Comparison of ENCODE assay signal across 13 cellular contexts in the genomic region with DNA sequence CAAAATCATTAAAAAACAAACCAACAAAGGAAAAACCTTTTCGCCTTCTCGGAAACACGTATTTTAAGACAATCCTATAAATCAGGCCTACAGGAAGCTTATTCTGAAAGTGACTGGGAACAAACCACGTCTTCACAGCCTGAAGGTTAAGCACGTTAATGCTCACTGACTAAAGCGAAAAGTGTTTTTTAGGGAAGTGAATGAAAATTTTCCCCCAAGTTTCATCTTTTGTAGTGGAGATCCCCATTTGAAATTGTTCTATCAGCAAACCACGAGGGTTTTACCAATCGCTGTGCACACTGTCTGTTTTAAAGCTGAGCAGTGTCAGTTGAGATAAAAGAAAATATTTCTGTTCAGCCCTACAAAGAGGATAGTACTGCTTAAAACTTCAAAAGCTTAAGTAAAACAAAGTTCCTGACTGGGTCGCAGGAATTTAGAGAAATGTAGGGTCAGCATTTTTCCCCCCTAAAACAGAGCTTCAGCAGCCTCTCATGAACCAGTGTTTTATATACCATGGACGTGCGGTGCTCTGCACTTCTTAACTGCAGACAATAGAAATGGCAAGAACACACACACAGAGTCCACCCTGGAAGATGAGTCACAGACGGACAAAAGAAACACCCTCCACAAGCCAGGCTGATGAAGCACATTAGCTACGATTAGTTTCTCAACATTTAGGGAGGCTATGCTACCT. TPM values are rescaled to one million over a fixed set of nuclear protein-coding genes. Genes with fewer than 3 reads are reported as not detected.
DNase-seq lines count a peak whose midpoint lies in the region; ATAC-seq, FAIRE-seq and TF ChIP-seq lines count a peak whose summit lies in the region.
"Had no signal": no experiment of that assay in that cellular context is flagged by ENCODE, and none has a peak within 500 bp of the region (broad histone marks: within the 10 kb centered on the region; RNA-seq: fewer than 3 reads in every experiment).

No MANE protein-coding gene starts in this region.

- no peak overlapping the region for H2AFZ ChIP-seq in mesenchymal stem cell (ENCODE audit: low read depth, low read length)

- no peak overlapping the region for H2BK12ac ChIP-seq in mesenchymal stem cell (ENCODE audit: low read length in 2 of 2)

- POLR2A ChIA-PET in A549 (lab: Yijun Ruan, JAX) = no interaction called here

- no peak overlapping the region for H2AK5ac ChIP-seq in mesenchymal stem cell (ENCODE audit: low read length, severe bottlenecking)

- FAIRE-seq in A549 (lab: Jason Lieb, UNC) = no peak

- H3K79me1 ChIP-seq in mesenchymal stem cell (replicated peaks; ENCODE audit: low read length, poor library complexity, severe bottlenecking) = no peaks in the 10 kb centered on the region

- TF ChIP-seq EP300 in A549 (IDR thresholded peaks at IDR 0.05) = no peak

- H3K14ac ChIP-seq in mesenchymal stem cell (ENCODE audit: low read length in 2 of 2) = no peak overlapping the region

- H4K91ac ChIP-seq in mesenchymal stem cell (ENCODE audit: low read length) = no peak overlapping the region

- H3K23ac ChIP-seq in mesenchymal stem cell (ENCODE audit: low read length in 2 of 2) = no peak overlapping the region

- H3K4me1 ChIP-seq in A549 (peaks cover 62% of the 10 kb centered on the region), mesenchymal stem cell (ENCODE audit: control insufficient read depth, insufficient read depth, low read depth, low read length) (peaks cover 6% of the 10 kb centered on the region), right atrium auricular region (peaks cover 0 to under 1% of the 10 kb centered on the region in 2 donors)

- H2BK120ac ChIP-seq in mesenchymal stem cell (ENCODE audit: low read depth, low read length) = no peak overlapping the region

- ATAC-seq in A549 = peak; percentile 62 to 85; a peak in 5 of 6 replicates

- H3K18ac ChIP-seq in mesenchymal stem cell (ENCODE audit: low read depth in 1 of 2, low read length in 2 of 2) = no peak overlapping the region

- H2BK5ac ChIP-seq in mesenchymal stem cell (ENCODE audit: low read depth, low read length, poor library complexity, severe bottlenecking) = no peak overlapping the region

- TF ChIP-seq RAD21 in A549 (conservative IDR thresholded peaks at IDR 0.05 in 1 of 2, IDR thresholded peaks at IDR 0.05 in 1 of 2) = no peak

- H3K27ac ChIP-seq in A549 (peak overlapping the region; percentile 13 to 61; a peak in 3 of 6 replicates), mesenchymal stem cell (ENCODE audit: low read length, poor library complexity, severe bottlenecking) (no peak overlapping the region), right atrium auricular region (no peak overlapping the region)

- peak overlapping the region; percentile 45 for H3K9ac ChIP-seq in mesenchymal stem cell (ENCODE audit: low read length)

- H3K4me3 ChIP-seq in A549 = no peak overlapping the region
- H3K4me3 ChIP-seq in MG63 = no peak overlapping the region
- no peak overlapping the region for H3K4me3 ChIP-seq in mesenchymal stem cell (ENCODE audit: insufficient read depth in 1 of 2, low read depth in 1 of 2, low read length in 2 of 2)
- no peak overlapping the region for H3K4me3 ChIP-seq in right atrium auricular region
- H3K4me3 ChIP-seq: right lobe of liver had no signal

- peak overlapping the region; percentile 66 for H3K4me2 ChIP-seq in A549
- no peak overlapping the region for H3K4me2 ChIP-seq in mesenchymal stem cell (ENCODE audit: low read length, poor library complexity, severe bottlenecking)

- CTCF ChIA-PET in A549 (lab: Yijun Ruan, JAX) = interaction anchor here (1.0 to 2.0 kb wide), 5 partner anchors 9 to 320 kb away, joined by 3 to 10 read pairs (median 3); no protein-coding TSS in a partner anchor

- no peak overlapping the region for H2BK15ac ChIP-seq in mesenchymal stem cell (ENCODE audit: low read depth, poor library complexity, severe bottlenecking)

- WGBS in A549 (ENCODE audit: missing lambda C conversion rate) = 55% methylated on average over 13 of the region's 13 CpGs
- WGBS in mesenchymal stem cell = 20% methylated on average over 11 of the region's 13 CpGs

- no peak for TF ChIP-seq POLR2A in A549 (IDR thresholded peaks at IDR 0.05; ENCODE audit: low read length)

- H3K27me3 ChIP-seq in MG63 = no peaks in the 10 kb centered on the region
- peaks cover 0 to 16% of the 10 kb centered on the region in 2 experiments for H3K27me3 ChIP-seq in mesenchymal stem cell (ENCODE audit: control insufficient read depth in 1 of 2, insufficient read depth in 1 of 2, low read length in 2 of 2)
- H3K27me3 ChIP-seq in right atrium auricular region = no peaks in the 10 kb centered on the region
- H3K27me3 ChIP-seq: right lobe of liver had no signal

- H3K4ac ChIP-seq in mesenchymal stem cell (ENCODE audit: low read depth in 1 of 2, low read length in 2 of 2) = no peak overlapping the region

- H3K36me3 ChIP-seq in MG63 (no peaks in the 10 kb centered on the region), mesenchymal stem cell (ENCODE audit: control insufficient read depth in 1 of 2, insufficient read depth in 2 of 2, low read depth in 1 of 2, low read length in 2 of 2) (no peaks in the 10 kb centered on the region), right atrium auricular region (no peaks in the 10 kb centered on the region)
- H3K36me3 ChIP-seq: right lobe of liver had no signal

- H4K8ac ChIP-seq in mesenchymal stem cell (ENCODE audit: low read length) = no peak overlapping the region

- H3K9me3 ChIP-seq in A549 (no peaks in the 10 kb centered on the region), MG63 (no peaks in the 10 kb centered on the region), mesenchymal stem cell (ENCODE audit: control insufficient read depth, low read length) (no peaks in the 10 kb centered on the region), right atrium auricular region (no peaks in the 10 kb centered on the region)
- H3K9me3 ChIP-seq: right lobe of liver had no signal

- DNase-seq in A549 (ENCODE audit: low read depth in 1 of 2, low spot score in 1 of 2) (peak in 1 of 2 experiments; percentile 38), MG63 (peak; percentile 52), dedifferentiated amniotic fluid mesenchymal stem cell (ENCODE audit: extremely low spot score) (peak; percentile 25), mesenchymal stem cell (peak; percentile 56), kidney glomerular epithelial cell (lab: John Stamatoyannopoulos, UW) (no peak), NCI-H2029 (lab: John Stamatoyannopoulos, UW) (no peak), right atrium auricular region (ENCODE audit: low spot score) (no peak), NCI-H2081 (lab: John Stamatoyannopoulos, UW) (no peak)
- DNase-seq: activated gamma-delta T cell treated with Interleukin-2 at 50 U/mL for 16 hours, left cardiac atrium, NCI-H1694 treated with DMSO at 0.1 percent for 48 hours, right lobe of liver, RPMI8226 had no signal

- TF ChIP-seq CTCF in A549 (IDR thresholded peaks at IDR 0.05) (no peak), right atrium auricular region (IDR thresholded peaks at IDR 0.05) (no peak)

TF ChIP-seq in A549, 52 proteins besides CTCF, POLR2A, EP300 and RAD21:
- TF ChIP-seq, protein P1, sequence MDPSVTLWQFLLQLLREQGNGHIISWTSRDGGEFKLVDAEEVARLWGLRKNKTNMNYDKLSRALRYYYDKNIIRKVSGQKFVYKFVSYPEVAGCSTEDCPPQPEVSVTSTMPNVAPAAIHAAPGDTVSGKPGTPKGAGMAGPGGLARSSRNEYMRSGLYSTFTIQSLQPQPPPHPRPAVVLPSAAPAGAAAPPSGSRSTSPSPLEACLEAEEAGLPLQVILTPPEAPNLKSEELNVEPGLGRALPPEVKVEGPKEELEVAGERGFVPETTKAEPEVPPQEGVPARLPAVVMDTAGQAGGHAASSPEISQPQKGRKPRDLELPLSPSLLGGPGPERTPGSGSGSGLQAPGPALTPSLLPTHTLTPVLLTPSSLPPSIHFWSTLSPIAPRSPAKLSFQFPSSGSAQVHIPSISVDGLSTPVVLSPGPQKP (IDR thresholded peaks at IDR 0.05; ENCODE audit: low read depth, low read length) = no peak
- TF ChIP-seq FOSL2 (IDR thresholded peaks at IDR 0.05) = no peak
- peak; percentile 37; the same call in 1 of the 2 replicates for TF ChIP-seq FOSL2 (CRISPR knock-in tag; IDR thresholded peaks at IDR 0.05)
- peak; percentile 89 for TF ChIP-seq MAFK (IDR thresholded peaks at IDR 0.05; ENCODE audit: partially characterized antibody)

RNA-seq across cellular contexts. Expression of gene SLC22A23, which starts 34.9 kb away (rescaled TPM):
- polyA plus RNA-seq in A549 (2011; rRNA removed) (4.4 and 9.3 TPM in 2 replicates), A549 (2017; fragmentation: RNase III; extraction: RNeasy Plus Mini Kit Qiagen cat#74134 plus additional on column Dnase treatment) (5.1 to 6.3 TPM (median 6.2 TPM) in 3 replicates)
- polyA plus RNA-seq in A549 (2012; cell fraction: cytosol; rRNA removed) = 3.0 and 3.9 TPM in 2 replicates
- 5.0 and 7.8 TPM in 2 replicates for polyA plus RNA-seq in A549 (2012; cell fraction: nucleus; rRNA removed)
- polyA minus RNA-seq in A549 (2011; rRNA and poly(A)+ RNA removed) = 11.4 and 14.7 TPM in 2 replicates
- total RNA-seq in MG63 (2014; rRNA removed; shearing (Covaris generic); ENCODE audit: low replicate concordance) = 0.12 and 2.8 TPM in 2 replicates
- polyA plus RNA-seq in mesenchymal stem cell (2013, experiment 1 of 2) = 0.03 TPM
- 0.03 TPM for polyA plus RNA-seq in mesenchymal stem cell (2013, experiment 2 of 2)
- total RNA-seq in right atrium auricular region = 1 to 10 TPM; 2.9 to 7.2 TPM

Comparison
In these comparisons a context has a peak if more than half of its experiments do, and no peak if none do; other contexts are left out.
1. DNase-seq: peak in MG63 (single experiment), dedifferentiated amniotic fluid mesenchymal stem cell (single experiment) and mesenchymal stem cell (single experiment); none in kidney glomerular epithelial cell (single experiment), NCI-H2029 (single experiment), right atrium auricular region (single experiment) and NCI-H2081 (0 of 2).
2. H3K27ac ChIP-seq: peak in A549 (2 of 2); none in mesenchymal stem cell (single experiment) and right atrium auricular region (0 of 2).